In genomic region chr3:113018461-113019181, GRCh38 we compare ENCODE assay signal across 8 cellular contexts. TPM values are rescaled to one million over a fixed set of nuclear protein-coding genes. Genes with fewer than 3 reads are reported as not detected.
A peak's percentile ranks its signal among the peaks of the same experiment; 100 is the strongest.
DNase-seq lines count a peak whose midpoint lies in the region; ATAC-seq, FAIRE-seq and TF ChIP-seq lines count a peak whose summit lies in the region.

No MANE protein-coding gene starts in this region.

- WGBS in tibial nerve, 2 donors, result 4 to 5% methylated on average over 14 of the region's 14 CpGs

- peak overlapping the region; percentile 89 for H3K27ac ChIP-seq in lower lobe of right lung
- H3K27ac ChIP-seq in tibial nerve, result peak overlapping the region; percentile 93 to 98 (median 97)

- no peak for ATAC-seq in lower lobe of right lung
- no peak for ATAC-seq in HG03135 (IDR thresholded peaks at IDR 0.05; ENCODE audit: unreplicated experiment)
- no peak for ATAC-seq in HG03097 (IDR thresholded peaks at IDR 0.05; ENCODE audit: low FRiP score, unreplicated experiment)

- peak; percentile 28 for DNase-seq in activated CD4-positive, alpha-beta T cell treated with anti-CD3 and anti-CD28 coated beads for 48 hours
- no peak for DNase-seq in activated CD4-positive, alpha-beta T cell treated with anti-CD3 and anti-CD28 coated beads, Interleukin-2, amount 50 U/mL, for 4 hours
- DNase-seq in NB4 (ENCODE audit: low read depth) (peak; percentile 34), bronchial epithelial cell (ENCODE audit: low read depth) (peak; percentile 43), lower lobe of right lung (no peak), tibial nerve (ENCODE audit: low spot score in 2 of 2) (peak in 1 of 2 donors; percentile 18)

- TF ChIP-seq CTCF in NB4 (IDR thresholded peaks at IDR 0.05; ENCODE audit: low read depth, low read length) (no peak), bronchial epithelial cell (IDR thresholded peaks at IDR 0.05; ENCODE audit: insufficient read depth, low read length, severe bottlenecking) (no peak), lower lobe of right lung (IDR thresholded peaks at IDR 0.05) (no peak), tibial nerve (IDR thresholded peaks at IDR 0.05) (no peak)

- no peak for TF ChIP-seq POLR2A in NB4 (IDR thresholded peaks at IDR 0.05; ENCODE audit: extremely low read depth, insufficient read length)
- TF ChIP-seq POLR2A in tibial nerve (IDR thresholded peaks at IDR 0.05), result no peak

- H3K36me3 ChIP-seq in bronchial epithelial cell (ENCODE audit: control insufficient read depth, insufficient read depth, low read length) (peaks cover 6% of the 10 kb centered on the region), lower lobe of right lung (peaks cover 30% of the 10 kb centered on the region), tibial nerve (peaks cover 0 to 34% (median 0%) of the 10 kb centered on the region in 3 donors)

- H3K27me3 ChIP-seq in bronchial epithelial cell (ENCODE audit: control insufficient read depth, insufficient read depth, low read length) (no peaks in the 10 kb centered on the region), lower lobe of right lung (ENCODE audit: low read depth) (no peaks in the 10 kb centered on the region), tibial nerve (no peaks in the 10 kb centered on the region)

- TF ChIP-seq EP300 in tibial nerve (IDR thresholded peaks at IDR 0.05), result no peak

- H3K4me3 ChIP-seq in NB4 (ENCODE audit: low read depth, low read length) (peak overlapping the region; percentile 98), bronchial epithelial cell (ENCODE audit: low read depth, low read length) (peak overlapping the region; percentile 62), lower lobe of right lung (peak overlapping the region; percentile 92), tibial nerve (peak overlapping the region; percentile 86 to 96 (median 87))

- no peaks in the 10 kb centered on the region for H3K9me3 ChIP-seq in lower lobe of right lung
- H3K9me3 ChIP-seq in tibial nerve, result no peaks in the 10 kb centered on the region

- no peak for FAIRE-seq in bronchial epithelial cell (lab: Jason Lieb, UNC)

- peaks cover 27% of the 10 kb centered on the region for H3K4me1 ChIP-seq in lower lobe of right lung
- peaks cover 0 to 35% (median 16%) of the 10 kb centered on the region in 4 donors for H3K4me1 ChIP-seq in tibial nerve

- intact Hi-C loops in lower lobe of right lung (cut with DNase I), result no loop called here

RNA-seq across cellular contexts. Expression of gene GTPBP8, which starts 27.8 kb away (rescaled TPM):
- total RNA-seq in bronchial epithelial cell (18.4 and 30.1 TPM in 2 replicates), lower lobe of right lung (14.4 TPM), tibial nerve (10 to 100 TPM; 15.9 to 55.7 (median 21.1) TPM)

RNA-seq across cellular contexts. Expression of gene CD200R1, which starts 43.7 kb away (rescaled TPM):
- total RNA-seq in bronchial epithelial cell (under 0.01 TPM in 1 of 2 replicates, not detected in the other), lower lobe of right lung (1.5 TPM), tibial nerve (1 to 10 TPM in 1 of 4 donors, under 1 TPM in 3; 0.22 to 2.1 (median 0.91) TPM)

Comparison
In these comparisons a context has a peak if more than half of its experiments do, and no peak if none do; other contexts are left out.
1. DNase-seq: peak in activated CD4-positive, alpha-beta T cell treated with anti-CD3 and anti-CD28 coated beads for 48 hours (single experiment), NB4 (single experiment) and bronchial epithelial cell (single experiment); none in activated CD4-positive, alpha-beta T cell treated with anti-CD3 and anti-CD28 coated beads, Interleukin-2, amount 50 U/mL, for 4 hours (0 of 2) and lower lobe of right lung (single experiment).
2. Peak in every context shown above with its lines, with median percentiles within 50 percentile points of each other: H3K4me3 ChIP-seq.